ENCODE assay signal across 8 cellular contexts in the genomic region with DNA sequence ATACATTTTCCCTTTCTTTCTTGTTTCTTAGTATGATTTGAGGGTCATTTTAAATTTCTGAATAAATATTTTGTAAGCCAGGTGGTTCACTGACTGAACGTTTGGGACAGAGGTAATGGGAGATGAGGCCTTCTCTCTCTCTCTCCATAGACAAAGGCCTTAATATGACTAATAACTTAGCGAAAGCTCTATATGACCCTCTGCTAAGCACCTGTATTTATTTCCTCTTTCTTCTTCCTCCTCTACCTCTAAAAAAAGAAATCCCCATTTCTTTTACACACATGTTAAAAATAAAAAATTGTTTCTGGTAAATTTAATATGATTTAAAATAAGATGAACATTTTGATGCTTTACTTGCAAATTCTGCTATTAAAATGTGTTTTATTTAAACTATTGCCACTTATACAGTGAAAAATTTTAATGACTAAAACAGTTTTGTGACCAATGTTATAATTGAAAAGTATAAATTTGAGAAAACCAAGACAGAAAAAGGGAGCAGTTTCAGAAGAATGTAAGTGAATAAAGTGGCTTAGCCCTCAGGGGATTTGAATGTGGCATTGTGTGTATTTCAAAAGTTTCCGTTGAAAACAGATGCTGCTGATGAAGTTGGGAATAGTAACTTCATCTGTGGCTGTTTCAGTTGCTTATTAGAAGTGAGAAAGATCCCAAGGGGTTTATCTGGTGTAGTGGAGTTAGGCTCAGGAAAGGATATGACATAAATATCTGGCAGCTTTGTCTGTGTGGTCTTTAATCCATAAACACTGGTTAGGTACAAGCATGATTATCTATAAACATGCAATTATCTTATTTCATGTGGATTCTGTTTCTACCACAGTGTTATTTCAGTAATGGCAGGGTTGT.
A peak's percentile ranks its signal among the peaks of the same experiment; 100 is the strongest.
DNase-seq lines count a peak whose midpoint lies in the region; ATAC-seq, FAIRE-seq and TF ChIP-seq lines count a peak whose summit lies in the region.

No MANE protein-coding gene starts in this region.

- H3K4me1 ChIP-seq in breast epithelium = peaks cover 0 to 2% of the 10 kb centered on the region in 2 donors

- no peaks in the 10 kb centered on the region for H3K36me3 ChIP-seq in breast epithelium

- no peak for TF ChIP-seq POLR2A in breast epithelium (IDR thresholded peaks at IDR 0.05)

- no peak overlapping the region for H3K27ac ChIP-seq in breast epithelium

- H3K27me3 ChIP-seq in breast epithelium = no peaks in the 10 kb centered on the region

- no peak overlapping the region for H3K4me3 ChIP-seq in breast epithelium

- DNase-seq in D721Med (ENCODE audit: insufficient read length, low spot score) (peak; percentile 26), dedifferentiated amniotic fluid mesenchymal stem cell (ENCODE audit: extremely low spot score) (peak; percentile 57), DMS79 treated with DMSO at 0.1 percent for 48 hours (lab: John Stamatoyannopoulos, UW) (no peak), breast epithelium (ENCODE audit: low spot score in 2 of 2) (no peak), cardiac septum (ENCODE audit: low spot score) (no peak), NCI-H345 treated with DMSO at 0.1 percent for 48 hours (lab: John Stamatoyannopoulos, UW; ENCODE audit: unreplicated experiment) (no peak)

- peak; percentile 46 for ATAC-seq in GM19372 (IDR thresholded peaks at IDR 0.05; ENCODE audit: low read depth, unreplicated experiment)
- ATAC-seq in HG03342 (IDR thresholded peaks at IDR 0.05; ENCODE audit: unreplicated experiment) = peak; percentile 62

- TF ChIP-seq CTCF in D721Med (IDR thresholded peaks at IDR 0.05; ENCODE audit: insufficient read depth, missing control alignments) (no peak), breast epithelium (IDR thresholded peaks at IDR 0.05) (no peak)

- no peaks in the 10 kb centered on the region for H3K9me3 ChIP-seq in breast epithelium

- intact Hi-C loops in breast epithelium (cut with DNase I; ENCODE audit: low total_unique reads) (no loop called here), cardiac septum (cut with DNase I) (loop anchor here (10.0 kb wide), 1 partner anchor 79 kb away; no protein-coding TSS in a partner anchor)

- no peak for FAIRE-seq in D721Med (lab: Jason Lieb, UNC)

Comparison
In these comparisons a context has a peak if more than half of its experiments do, and no peak if none do; other contexts are left out.
1. DNase-seq: peak in D721Med (single experiment) and dedifferentiated amniotic fluid mesenchymal stem cell (single experiment); none in DMS79 treated with DMSO at 0.1 percent for 48 hours (single experiment), breast epithelium (0 of 2), cardiac septum (single experiment) and NCI-H345 treated with DMSO at 0.1 percent for 48 hours (single experiment).